ENCODE assay signal across 1 cellular context in the genomic region with DNA sequence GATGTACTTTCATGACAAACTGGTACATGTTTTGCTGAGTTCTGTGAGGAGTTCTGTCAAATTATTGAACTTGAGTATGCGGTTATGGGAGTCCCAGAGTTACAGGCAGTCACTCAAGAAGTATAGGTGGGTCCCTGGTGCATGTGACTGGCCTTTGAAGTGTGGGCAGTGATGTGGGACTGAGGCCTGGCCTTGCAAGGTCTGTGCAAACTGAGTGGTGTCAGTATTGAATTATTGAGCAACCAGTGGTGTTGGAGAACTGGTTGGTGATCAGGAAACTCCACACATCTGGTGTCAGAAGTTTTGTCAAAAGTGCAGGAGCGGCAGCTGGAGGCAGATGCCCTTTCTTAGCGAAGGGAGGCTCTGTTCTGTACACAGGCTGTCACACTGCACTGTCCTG.
TF ChIP-seq lines count a peak whose summit lies in the region.

No MANE protein-coding gene starts in this region.

TF ChIP-seq in GM12878, 131 proteins besides CTCF, POLR2A, EP300 and RAD21 (continued from another document):
- TF ChIP-seq, protein P1, sequence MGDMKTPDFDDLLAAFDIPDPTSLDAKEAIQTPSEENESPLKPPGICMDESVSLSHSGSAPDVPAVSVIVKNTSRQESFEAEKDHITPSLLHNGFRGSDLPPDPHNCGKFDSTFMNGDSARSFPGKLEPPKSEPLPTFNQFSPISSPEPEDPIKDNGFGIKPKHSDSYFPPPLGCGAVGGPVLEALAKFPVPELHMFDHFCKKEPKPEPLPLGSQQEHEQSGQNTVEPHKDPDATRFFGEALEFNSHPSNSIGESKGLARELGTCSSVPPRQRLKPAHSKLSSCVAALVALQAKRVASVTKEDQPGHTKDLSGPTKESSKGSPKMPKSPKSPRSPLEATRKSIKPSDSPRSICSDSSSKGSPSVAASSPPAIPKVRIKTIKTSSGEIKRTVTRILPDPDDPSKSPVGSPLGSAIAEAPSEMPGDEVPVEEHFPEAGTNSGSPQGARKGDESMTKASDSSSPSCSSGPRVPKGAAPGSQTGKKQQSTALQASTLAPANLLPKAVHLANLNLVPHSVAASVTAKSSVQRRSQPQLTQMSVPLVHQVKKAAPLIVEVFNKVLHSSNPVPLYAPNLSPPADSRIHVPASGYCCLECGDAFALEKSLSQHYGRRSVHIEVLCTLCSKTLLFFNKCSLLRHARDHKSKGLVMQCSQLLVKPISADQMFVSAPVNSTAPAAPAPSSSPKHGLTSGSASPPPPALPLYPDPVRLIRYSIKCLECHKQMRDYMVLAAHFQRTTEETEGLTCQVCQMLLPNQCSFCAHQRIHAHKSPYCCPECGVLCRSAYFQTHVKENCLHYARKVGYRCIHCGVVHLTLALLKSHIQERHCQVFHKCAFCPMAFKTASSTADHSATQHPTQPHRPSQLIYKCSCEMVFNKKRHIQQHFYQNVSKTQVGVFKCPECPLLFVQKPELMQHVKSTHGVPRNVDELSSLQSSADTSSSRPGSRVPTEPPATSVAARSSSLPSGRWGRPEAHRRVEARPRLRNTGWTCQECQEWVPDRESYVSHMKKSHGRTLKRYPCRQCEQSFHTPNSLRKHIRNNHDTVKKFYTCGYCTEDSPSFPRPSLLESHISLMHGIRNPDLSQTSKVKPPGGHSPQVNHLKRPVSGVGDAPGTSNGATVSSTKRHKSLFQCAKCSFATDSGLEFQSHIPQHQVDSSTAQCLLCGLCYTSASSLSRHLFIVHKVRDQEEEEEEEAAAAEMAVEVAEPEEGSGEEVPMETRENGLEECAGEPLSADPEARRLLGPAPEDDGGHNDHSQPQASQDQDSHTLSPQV (IDR thresholded peaks at IDR 0.05), result no peak
- TF ChIP-seq HDGF (IDR thresholded peaks at IDR 0.05), result no peak
